In genomic region chr10:93319096-93319495, GRCh38 we compare ENCODE assay signal across 15 cellular contexts.
DNase-seq lines count a peak whose midpoint lies in the region; ATAC-seq and TF ChIP-seq lines count a peak whose summit lies in the region.
"Had no signal": no experiment of that assay in that cellular context is flagged by ENCODE, and none has a peak within 500 bp of the region (broad histone marks: within the 10 kb centered on the region; RNA-seq: fewer than 3 reads in every experiment).

No MANE protein-coding gene starts in this region.

- H3K4me1 ChIP-seq in endodermal cell (ENCODE audit: control insufficient read depth, insufficient read depth, low read length) = peaks cover 8% of the 10 kb centered on the region
- H3K4me1 ChIP-seq in suprapubic skin = peaks cover 6% of the 10 kb centered on the region

- no peaks in the 10 kb centered on the region for H3K27me3 ChIP-seq in endodermal cell (ENCODE audit: control insufficient read depth, insufficient read depth, low read length, poor library complexity, severe bottlenecking)
- H3K27me3 ChIP-seq in suprapubic skin = no peaks in the 10 kb centered on the region

- WGBS in endodermal cell (ENCODE audit: insufficient coverage in 1 of 2, insufficient read length in 1 of 2), 2 experiments = 83 to 95% methylated on average over 1 to 4 of the region's 4 CpGs
- 79% methylated on average over 4 of the region's 4 CpGs for WGBS in suprapubic skin

- H3K27me3 Mint-ChIP-seq in activated naive CD8-positive, alpha-beta T cell treated with anti-CD3 and anti-CD28 coated beads, Interleukin-2, amount 10 ng/mL, durations not matched to agents 7 days and 5 days = peaks cover 6% of the 10 kb centered on the region
- H3K27me3 Mint-ChIP-seq in activated naive CD8-positive, alpha-beta T cell treated with anti-CD3 and anti-CD28 coated beads, Interleukin-2, amount 50 U/mL, for 24 hours = peaks cover 6% of the 10 kb centered on the region
- no peaks in the 10 kb centered on the region for H3K27me3 Mint-ChIP-seq in endodermal cell (ENCODE audit: insufficient read depth)
- peaks cover 4% of the 10 kb centered on the region for H3K27me3 Mint-ChIP-seq in endothelial cell (ENCODE audit: unreplicated experiment)
- peaks cover 5% of the 10 kb centered on the region for H3K27me3 Mint-ChIP-seq in activated T-cell treated with anti-CD3 and anti-CD28 coated beads, Interleukin-2, amount 50 U/mL, for 4 hours (ENCODE audit: low read depth)

- TF ChIP-seq CTCF in endodermal cell (conservative IDR thresholded peaks at IDR 0.05) (no peak), suprapubic skin (IDR thresholded peaks at IDR 0.05) (no peak), endothelial cell (IDR thresholded peaks at IDR 0.05; ENCODE audit: unreplicated experiment) (no peak)

- no peak overlapping the region for H3K4me3 ChIP-seq in endodermal cell (ENCODE audit: low read length)
- H3K4me3 ChIP-seq in suprapubic skin = no peak overlapping the region

- TF ChIP-seq POLR2A in suprapubic skin (IDR thresholded peaks at IDR 0.05) = no peak

- H3K4me3 Mint-ChIP-seq in activated naive CD8-positive, alpha-beta T cell treated with anti-CD3 and anti-CD28 coated beads, Interleukin-2, amount 10 ng/mL, durations not matched to agents 7 days and 5 days = no peak overlapping the region
- H3K4me3 Mint-ChIP-seq in activated naive CD8-positive, alpha-beta T cell treated with anti-CD3 and anti-CD28 coated beads, Interleukin-2, amount 50 U/mL, for 24 hours = no peak overlapping the region
- H3K4me3 Mint-ChIP-seq in endodermal cell (no peak overlapping the region), endothelial cell (ENCODE audit: unreplicated experiment) (no peak overlapping the region)
- no peak overlapping the region for H3K4me3 Mint-ChIP-seq in activated T-cell treated with anti-CD3 and anti-CD28 coated beads, Interleukin-2, amount 50 U/mL, for 4 hours
- H3K4me3 Mint-ChIP-seq: CD14-positive monocyte; CD8-positive, alpha-beta T cell had no signal

- H3K36me3 Mint-ChIP-seq in activated naive CD8-positive, alpha-beta T cell treated with anti-CD3 and anti-CD28 coated beads, Interleukin-2, amount 10 ng/mL, durations not matched to agents 7 days and 5 days = no peaks in the 10 kb centered on the region
- H3K36me3 Mint-ChIP-seq in activated naive CD8-positive, alpha-beta T cell treated with anti-CD3 and anti-CD28 coated beads, Interleukin-2, amount 50 U/mL, for 24 hours (ENCODE audit: low read depth) = peaks cover 5% of the 10 kb centered on the region
- peaks cover 71% of the 10 kb centered on the region for H3K36me3 Mint-ChIP-seq in endodermal cell (ENCODE audit: low read depth)
- H3K36me3 Mint-ChIP-seq in endothelial cell (ENCODE audit: low read depth, unreplicated experiment) = peaks cover under 1% of the 10 kb centered on the region
- peaks cover 4% of the 10 kb centered on the region for H3K36me3 Mint-ChIP-seq in activated T-cell treated with anti-CD3 and anti-CD28 coated beads, Interleukin-2, amount 50 U/mL, for 4 hours (ENCODE audit: insufficient read depth)
- H3K36me3 Mint-ChIP-seq: CD8-positive, alpha-beta T cell had no signal

- no peak overlapping the region for H3K27ac Mint-ChIP-seq in activated naive CD8-positive, alpha-beta T cell treated with anti-CD3 and anti-CD28 coated beads, Interleukin-2, amount 10 ng/mL, durations not matched to agents 7 days and 5 days
- H3K27ac Mint-ChIP-seq in activated naive CD8-positive, alpha-beta T cell treated with anti-CD3 and anti-CD28 coated beads, Interleukin-2, amount 50 U/mL, for 24 hours = no peak overlapping the region
- H3K27ac Mint-ChIP-seq in endodermal cell (peak overlapping the region; percentile 17), endothelial cell (ENCODE audit: unreplicated experiment) (no peak overlapping the region)
- H3K27ac Mint-ChIP-seq: CD14-positive monocyte; CD8-positive, alpha-beta T cell had no signal

- POLR2A ChIA-PET in activated naive CD8-positive, alpha-beta T cell treated with anti-CD3 and anti-CD28 coated beads, Interleukin-2, amount 10 ng/mL, durations not matched to agents 7 days and 5 days (lab: Charles Lee) = no interaction called here

- H3K9me3 Mint-ChIP-seq in activated naive CD8-positive, alpha-beta T cell treated with anti-CD3 and anti-CD28 coated beads, Interleukin-2, amount 10 ng/mL, durations not matched to agents 7 days and 5 days = no peaks in the 10 kb centered on the region
- no peaks in the 10 kb centered on the region for H3K9me3 Mint-ChIP-seq in activated naive CD8-positive, alpha-beta T cell treated with anti-CD3 and anti-CD28 coated beads, Interleukin-2, amount 50 U/mL, for 24 hours
- H3K9me3 Mint-ChIP-seq in endodermal cell (no peaks in the 10 kb centered on the region), endothelial cell (ENCODE audit: unreplicated experiment) (no peaks in the 10 kb centered on the region)
- H3K9me3 Mint-ChIP-seq in activated T-cell treated with anti-CD3 and anti-CD28 coated beads, Interleukin-2, amount 50 U/mL, for 4 hours = no peaks in the 10 kb centered on the region
- H3K9me3 Mint-ChIP-seq: CD14-positive monocyte; CD8-positive, alpha-beta T cell had no signal

- no peak overlapping the region for H3K9ac ChIP-seq in endodermal cell (ENCODE audit: extremely low read depth, low read length, poor library complexity, severe bottlenecking)

- no peak for DNase-seq in activated naive CD8-positive, alpha-beta T cell treated with anti-CD3 and anti-CD28 coated beads, Interleukin-2, amount 10 ng/mL, durations not matched to agents 7 days and 5 days
- no peak for DNase-seq in activated naive CD8-positive, alpha-beta T cell treated with anti-CD3 and anti-CD28 coated beads, Interleukin-2, amount 50 U/mL, for 24 hours
- DNase-seq in endodermal cell = no peak
- DNase-seq in suprapubic skin (ENCODE audit: low spot score in 2 of 2) = no peak
- no peak for DNase-seq in endothelial cell (ENCODE audit: low spot score)
- no peak for DNase-seq in KG1 (lab: John Stamatoyannopoulos, UW)
- DNase-seq in activated T-cell treated with anti-CD3 and anti-CD28 coated beads, Interleukin-2, amount 50 U/mL, for 4 hours = no peak
- DNase-seq: ACHN; CD8-positive, alpha-beta T cell; DND-41; GDM1; HCEC 1CT had no signal

- H3K9me3 ChIP-seq in endodermal cell (ENCODE audit: control insufficient read depth, low read length) (no peaks in the 10 kb centered on the region), suprapubic skin (no peaks in the 10 kb centered on the region)

- peak; percentile 39 for ATAC-seq in activated naive CD8-positive, alpha-beta T cell treated with anti-CD3 and anti-CD28 coated beads, Interleukin-2, amount 10 ng/mL, durations not matched to agents 7 days and 5 days (ENCODE audit: low read depth)
- ATAC-seq in activated naive CD8-positive, alpha-beta T cell treated with anti-CD3 and anti-CD28 coated beads, Interleukin-2, amount 50 U/mL, for 24 hours = no peak
- peak; percentile 47 for ATAC-seq in GM18868 (IDR thresholded peaks at IDR 0.05; ENCODE audit: unreplicated experiment)
- ATAC-seq in activated T-cell treated with anti-CD3 and anti-CD28 coated beads, Interleukin-2, amount 50 U/mL, for 4 hours = no peak
- ATAC-seq: CD8-positive, alpha-beta T cell; HepG2 had no signal

- H3K27ac ChIP-seq in endodermal cell (ENCODE audit: low read depth, low read length) (no peak overlapping the region), suprapubic skin (peak overlapping the region; percentile 20)

- TF ChIP-seq EP300 in suprapubic skin (IDR thresholded peaks at IDR 0.05) = no peak

- H3K36me3 ChIP-seq in endodermal cell (ENCODE audit: control insufficient read depth, insufficient read depth, low read length) = peaks cover 89% of the 10 kb centered on the region
- peaks cover 91% of the 10 kb centered on the region for H3K36me3 ChIP-seq in suprapubic skin

- peaks cover 5% of the 10 kb centered on the region for H3K4me1 Mint-ChIP-seq in activated naive CD8-positive, alpha-beta T cell treated with anti-CD3 and anti-CD28 coated beads, Interleukin-2, amount 10 ng/mL, durations not matched to agents 7 days and 5 days
- no peaks in the 10 kb centered on the region for H3K4me1 Mint-ChIP-seq in activated naive CD8-positive, alpha-beta T cell treated with anti-CD3 and anti-CD28 coated beads, Interleukin-2, amount 50 U/mL, for 24 hours
- peaks cover 31% of the 10 kb centered on the region for H3K4me1 Mint-ChIP-seq in endodermal cell
- H3K4me1 Mint-ChIP-seq in endothelial cell (ENCODE audit: unreplicated experiment) = peaks cover 13% of the 10 kb centered on the region
- peaks cover 2% of the 10 kb centered on the region for H3K4me1 Mint-ChIP-seq in activated T-cell treated with anti-CD3 and anti-CD28 coated beads, Interleukin-2, amount 50 U/mL, for 4 hours (ENCODE audit: low read depth)

Comparison
In these comparisons a context has a peak if more than half of its experiments do, and no peak if none do; other contexts are left out.
1. ATAC-seq: peak in activated naive CD8-positive, alpha-beta T cell treated with anti-CD3 and anti-CD28 coated beads, Interleukin-2, amount 10 ng/mL, durations not matched to agents 7 days and 5 days (single experiment) and GM18868 (single experiment); none in activated naive CD8-positive, alpha-beta T cell treated with anti-CD3 and anti-CD28 coated beads, Interleukin-2, amount 50 U/mL, for 24 hours (single experiment) and activated T-cell treated with anti-CD3 and anti-CD28 coated beads, Interleukin-2, amount 50 U/mL, for 4 hours (0 of 2).